In genomic region chr16:70289229-70290098, GRCh38 we compare ENCODE assay signal across 8 cellular contexts. TPM values are rescaled to one million over a fixed set of nuclear protein-coding genes. Genes with fewer than 3 reads are reported as not detected.
DNase-seq lines count a peak whose midpoint lies in the region; ATAC-seq and TF ChIP-seq lines count a peak whose summit lies in the region.

AARS1 (minus strand) TSS chr16:70289506; CDS start chr16:70282763, 6,743 bp downstream.

- H3K4me3 Mint-ChIP-seq in activated CD4-positive, alpha-beta memory T cell treated with anti-CD3 and anti-CD28 coated beads, Interleukin-2, amount 10 ng/mL, durations not matched to agents 7 days and 5 days, result peak within 1 kb of the TSS; percentile 99

- no peaks in the 10 kb centered on the region for H3K27me3 Mint-ChIP-seq in activated CD4-positive, alpha-beta memory T cell treated with anti-CD3 and anti-CD28 coated beads, Interleukin-2, amount 10 ng/mL, durations not matched to agents 7 days and 5 days

- peak within 1 kb of the TSS; percentile 98 for H3K27ac Mint-ChIP-seq in activated CD4-positive, alpha-beta memory T cell treated with anti-CD3 and anti-CD28 coated beads, Interleukin-2, amount 10 ng/mL, durations not matched to agents 7 days and 5 days

- H3K27ac ChIP-seq in duodenal mucosa (ENCODE audit: low read depth, low read length), result peak within 1 kb of the TSS; percentile 90

- H3K36me3 ChIP-seq in duodenal mucosa (ENCODE audit: control insufficient read depth in 1 of 2, insufficient read depth in 2 of 2, low read length in 2 of 2), result no peaks in the 10 kb centered on the region

- CTCF ChIA-PET in activated CD4-positive, alpha-beta memory T cell treated with anti-CD3 and anti-CD28 coated beads, Interleukin-2, amount 10 ng/mL, durations not matched to agents 7 days and 5 days (lab: Charles Lee), result interaction anchor here (0.8 to 2.9 kb wide), 4 partner anchors 9 to 57 kb away, joined by 3 to 16 read pairs (median 4); partner anchors contain the start of genes DDX19A, DDX19B and EXOSC6

- H3K4me1 Mint-ChIP-seq in activated CD4-positive, alpha-beta memory T cell treated with anti-CD3 and anti-CD28 coated beads, Interleukin-2, amount 10 ng/mL, durations not matched to agents 7 days and 5 days, result peaks cover 32% of the 10 kb centered on the region

- peaks cover 17% of the 10 kb centered on the region for H3K36me3 Mint-ChIP-seq in activated CD4-positive, alpha-beta memory T cell treated with anti-CD3 and anti-CD28 coated beads, Interleukin-2, amount 10 ng/mL, durations not matched to agents 7 days and 5 days (ENCODE audit: low read depth)

- peak in 1 of 3 donors; percentile 47 for TF ChIP-seq CTCF in lower leg skin (IDR thresholded peaks at IDR 0.05)

- DNase-seq in CD1c-positive myeloid dendritic cell (ENCODE audit: extremely low spot score) (peak; percentile 98), NCI-H82 treated with DMSO at 0.1 percent for 48 hours (lab: John Stamatoyannopoulos, UW; ENCODE audit: unreplicated experiment) (peak; percentile 95), lower leg skin (ENCODE audit: low spot score in 2 of 2) (peak; percentile 96 to 99)
- peak; percentile 96 for DNase-seq in activated CD4-positive, alpha-beta memory T cell treated with anti-CD3 and anti-CD28 coated beads, Interleukin-2, amount 10 ng/mL, durations not matched to agents 7 days and 5 days
- DNase-seq in stimulated activated CD4-positive, alpha-beta T cell treated with anti-CD3 and anti-CD28 coated beads, Interleukin-4, amount 100 ng/mL, for 48 hours (ENCODE audit: low read depth in 2 of 2), result peak; percentile 88 to 92

- intact Hi-C loops in lower leg skin (cut with DNase I; ENCODE audit: low total_unique reads), result no loop called here

- ATAC-seq in GM19438 (IDR thresholded peaks at IDR 0.05; ENCODE audit: low read depth, unreplicated experiment) (peak; percentile 98), HG03575 (IDR thresholded peaks at IDR 0.05; ENCODE audit: extremely low read depth, insufficient number of reproducible peaks, low FRiP score, unreplicated experiment) (peak; percentile 42)

- WGBS in lower leg skin, 2 donors, result 2 to 4% methylated on average over 18 to 45 of the region's 53 CpGs

- no peaks in the 10 kb centered on the region for H3K27me3 ChIP-seq in duodenal mucosa (ENCODE audit: control insufficient read depth in 1 of 2, insufficient read depth in 2 of 2, low read length in 2 of 2)

- POLR2A ChIA-PET in activated CD4-positive, alpha-beta memory T cell treated with anti-CD3 and anti-CD28 coated beads, Interleukin-2, amount 10 ng/mL, durations not matched to agents 7 days and 5 days (lab: Charles Lee), result interaction anchor here (0.8 to 2.9 kb wide), 15 partner anchors 10 to 527 kb away, joined by 3 to 73 read pairs (median 6); partner anchors contain the start of genes COG4, DDX19A, DDX19B and EXOSC6

- H3K9ac ChIP-seq in duodenal mucosa (ENCODE audit: low read depth in 1 of 2, low read length in 2 of 2), result peak within 1 kb of the TSS; percentile 75 to 81

- H3K4me1 ChIP-seq in duodenal mucosa (ENCODE audit: control insufficient read depth in 1 of 2, insufficient read depth in 2 of 2, low read length in 2 of 2), result peaks cover 0 to 9% of the 10 kb centered on the region in 2 donors

- H3K9me3 ChIP-seq in duodenal mucosa (ENCODE audit: control insufficient read depth in 1 of 2, low read length in 2 of 2), result no peaks in the 10 kb centered on the region

- TF ChIP-seq POLR2A in lower leg skin (IDR thresholded peaks at IDR 0.05), result peak in 1 of 2 donors; percentile 24

- no peaks in the 10 kb centered on the region for H3K9me3 Mint-ChIP-seq in activated CD4-positive, alpha-beta memory T cell treated with anti-CD3 and anti-CD28 coated beads, Interleukin-2, amount 10 ng/mL, durations not matched to agents 7 days and 5 days

- peak within 1 kb of the TSS; percentile 70 to 83 for H3K4me3 ChIP-seq in duodenal mucosa (ENCODE audit: low read depth in 1 of 2, low read length in 2 of 2)
- peak within 1 kb of the TSS; percentile 46 for H3K4me3 ChIP-seq in lower leg skin (ENCODE audit: low read depth, poor library complexity, severe bottlenecking)

RNA-seq across cellular contexts. Expression of gene AARS1, which starts in this region (rescaled TPM):
- total RNA-seq in activated CD4-positive, alpha-beta memory T cell treated with anti-CD3 and anti-CD28 coated beads, Interleukin-2, amount 10 ng/mL, durations not matched to agents 7 days and 5 days, result 100 to 1,000 TPM; 128 to 129 TPM
- 10 to 100 TPM; 32.6 to 47.3 (median 40.6) TPM for total RNA-seq in lower leg skin

Comparison
In these comparisons a context has a peak if more than half of its experiments do, and no peak if none do; other contexts are left out.
1. Peak in every context shown above with its lines: DNase-seq, ATAC-seq, H3K4me3 ChIP-seq and H3K27ac ChIP-seq.